In the genomic region with DNA sequence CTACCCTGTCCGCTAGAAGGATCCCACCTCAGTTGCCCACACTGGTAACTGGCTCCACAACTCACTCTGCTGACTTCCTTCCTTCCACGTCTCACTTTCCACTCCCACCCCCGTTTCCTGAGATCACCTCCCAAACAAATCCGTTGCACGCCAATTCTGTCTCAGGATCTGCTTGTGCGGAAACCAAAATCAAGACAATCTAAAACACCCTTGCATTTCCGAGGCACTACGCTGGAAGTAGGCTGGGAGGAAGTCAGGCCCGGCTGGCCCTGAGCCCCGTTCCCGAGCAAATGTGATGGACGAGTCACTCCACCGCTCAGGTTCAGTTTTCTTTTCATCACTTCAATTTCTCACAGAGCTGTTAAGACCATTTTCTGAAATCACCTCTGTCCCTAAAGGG, we compare ENCODE assay signal across 1 cellular context.
TF ChIP-seq lines count a peak whose summit lies in the region.

No MANE protein-coding gene starts in this region.

TF ChIP-seq in K562, 482 proteins besides CTCF, POLR2A, EP300 and RAD21:
- TF ChIP-seq CHD2 (IDR thresholded peaks at IDR 0.05; ENCODE audit: low read depth, low read length) (no peak), RBM14 (IDR thresholded peaks at IDR 0.05; ENCODE audit: borderline replicate concordance, insufficient read depth, low read depth, low read length) (no peak), WHSC1 (IDR thresholded peaks at IDR 0.05; ENCODE audit: low read length) (peak; percentile 57), KLF6 (CRISPR knock-in tag; IDR thresholded peaks at IDR 0.05; ENCODE audit: borderline replicate concordance) (no peak)
